ENCODE assay signal across 1 cellular context in genomic region chrX:48525853-48526252, GRCh38.
A peak's percentile ranks its signal among the peaks of the same experiment; 100 is the strongest.
TF ChIP-seq lines count a peak whose summit lies in the region.

No MANE protein-coding gene starts in this region.

TF ChIP-seq in K562, 482 proteins besides CTCF, POLR2A, EP300 and RAD21:
- TF ChIP-seq RCOR1 (IDR thresholded peaks at IDR 0.05; ENCODE audit: borderline replicate concordance in 1 of 2, low read depth in 2 of 2, low read length in 2 of 2) (peak in 1 of 2 experiments; percentile 50; a peak in 1 of 4 replicates), CBFA2T3 (IDR thresholded peaks at IDR 0.05) (0 out of 2 replicates have a peak, but pooled peaks have one; percentile 29), KDM1A (IDR thresholded peaks at IDR 0.05) (peak; percentile 27 to 31; a peak in 2 of 4 replicates)
